In genomic region chr12:69238589-69239285, GRCh38 we compare ENCODE assay signal across 8 cellular contexts. TPM values are rescaled to one million over a fixed set of nuclear protein-coding genes. Genes with fewer than 3 reads are reported as not detected.
DNase-seq lines count a peak whose midpoint lies in the region; ATAC-seq and TF ChIP-seq lines count a peak whose summit lies in the region.

No MANE protein-coding gene starts in this region.

- H3K9me3 ChIP-seq in BE2C: no peaks in the 10 kb centered on the region
- H3K9me3 ChIP-seq in fibroblast of lung (ENCODE audit: control insufficient read depth, insufficient read depth, low read depth, low read length): no peaks in the 10 kb centered on the region
- H3K9me3 ChIP-seq in skeletal muscle satellite cell (replicated peaks; ENCODE audit: low read length): no peaks in the 10 kb centered on the region

- H3K9ac ChIP-seq in fibroblast of lung (ENCODE audit: insufficient read depth, low read length) (peak overlapping the region; percentile 93), skeletal muscle satellite cell (ENCODE audit: low read depth, low read length) (peak overlapping the region; percentile 93)

- no peaks in the 10 kb centered on the region for H3K4me1 ChIP-seq in BE2C
- H3K4me1 ChIP-seq in fibroblast of lung (ENCODE audit: control insufficient read depth, extremely low read depth, insufficient read depth, low read length): peaks cover 2% of the 10 kb centered on the region
- H3K4me1 ChIP-seq in skeletal muscle satellite cell (ENCODE audit: control insufficient read depth, insufficient read depth, low read length): peaks cover 22% of the 10 kb centered on the region

- ATAC-seq in GM21576 (IDR thresholded peaks at IDR 0.05; ENCODE audit: unreplicated experiment) (peak; percentile 0), GM18861 (IDR thresholded peaks at IDR 0.05; ENCODE audit: unreplicated experiment) (no peak)

- no peaks in the 10 kb centered on the region for H4K20me1 ChIP-seq in fibroblast of lung (ENCODE audit: control insufficient read depth, extremely low read depth, insufficient read depth, low read length)

- H3K4me3 ChIP-seq in BE2C (ENCODE audit: low read depth, low read length) (peak overlapping the region; percentile 56), fibroblast of lung (replicated peaks in 1 of 4; ENCODE audit: control extremely low read depth in 1 of 4, insufficient read depth in 1 of 4, low read depth in 3 of 4, low read length in 4 of 4) (peak overlapping the region; percentile 39 to 79 (median 59)), skeletal muscle satellite cell (ENCODE audit: low read length) (peak overlapping the region; percentile 87)

- DNase-seq in BE2C (no peak), RWPE1 (ENCODE audit: low spot score) (no peak), fibroblast of lung (ENCODE audit: low read depth in 2 of 2) (no peak), head of caudate nucleus (no peak), GM13977 (ENCODE audit: low spot score) (no peak)

- CTCF ChIA-PET in RWPE1 (lab: Yijun Ruan, JAX): no interaction called here

- in situ Hi-C loops in GM13977 (cut with MboI; ENCODE audit: low pct_unique_long_range_greater_than_20kb, low sequenced_read_pairs, unreplicated experiment): no loop called here

- H3K27ac ChIP-seq in RWPE1: peak overlapping the region; percentile 90
- peak overlapping the region; percentile 73 for H3K27ac ChIP-seq in fibroblast of lung (ENCODE audit: insufficient read depth, low read length)

- H3K4me2 ChIP-seq in fibroblast of lung (ENCODE audit: extremely low read depth, insufficient read depth, low read length) (peak overlapping the region; percentile 73), skeletal muscle satellite cell (ENCODE audit: low read length) (peak overlapping the region; percentile 90)

- POLR2A ChIA-PET in RWPE1 (lab: Yijun Ruan, JAX; ENCODE audit: low non-redundant PET): no interaction called here

- H3K36me3 ChIP-seq in BE2C (peaks cover 5% of the 10 kb centered on the region), fibroblast of lung (ENCODE audit: control insufficient read depth, insufficient read depth, low read length) (no peaks in the 10 kb centered on the region), skeletal muscle satellite cell (ENCODE audit: insufficient read depth, low read length) (no peaks in the 10 kb centered on the region)

- peak overlapping the region; percentile 91 for H2AFZ ChIP-seq in fibroblast of lung (ENCODE audit: low read length)

- TF ChIP-seq CTCF in BE2C (IDR thresholded peaks at IDR 0.05; ENCODE audit: low read depth, low read length) (no peak), RWPE1 (conservative IDR thresholded peaks at IDR 0.05; ENCODE audit: low read depth) (no peak), fibroblast of lung (conservative IDR thresholded peaks at IDR 0.05 in 1 of 2, IDR thresholded peaks at IDR 0.05 in 1 of 2; ENCODE audit: low read depth in 1 of 2, low read length in 2 of 2) (no peak), GM13977 (IDR thresholded peaks at IDR 0.05; ENCODE audit: extremely low read depth, insufficient read depth, missing control alignments) (no peak)

- H3K79me2 ChIP-seq in fibroblast of lung (ENCODE audit: control insufficient read depth, insufficient read depth, low read length): peaks cover 42% of the 10 kb centered on the region

- H3K27me3 ChIP-seq in BE2C (no peaks in the 10 kb centered on the region), fibroblast of lung (ENCODE audit: control insufficient read depth, insufficient read depth, low read length) (no peaks in the 10 kb centered on the region), skeletal muscle satellite cell (ENCODE audit: control insufficient read depth, insufficient read depth, low read length) (no peaks in the 10 kb centered on the region)

- intact Hi-C loops in head of caudate nucleus (cut with DNase I): no loop called here

RNA-seq across cellular contexts. Expression of gene CPSF6, which starts 0.6 kb away (rescaled TPM):
- polyA plus RNA-seq in BE2C (2012; ENCODE audit: insufficient read depth, insufficient read length, low read depth): 164 TPM
- total RNA-seq in fibroblast of lung: 18.0 and 29.3 TPM in 2 replicates
- 43.2 and 54.4 TPM in 2 replicates for polyA plus RNA-seq in fibroblast of lung
- polyA plus RNA-seq in fibroblast of lung (2012): 51.6 and 54.9 TPM in 2 replicates
- 18.1 and 32.9 TPM in 2 replicates for polyA minus RNA-seq in fibroblast of lung (ENCODE audit: low replicate concordance)
- 18.6 and 19.3 TPM in 2 replicates for total RNA-seq in skeletal muscle satellite cell (2012; rRNA removed)
